15 cellular contexts compared by ENCODE assay signal in the genomic region with DNA sequence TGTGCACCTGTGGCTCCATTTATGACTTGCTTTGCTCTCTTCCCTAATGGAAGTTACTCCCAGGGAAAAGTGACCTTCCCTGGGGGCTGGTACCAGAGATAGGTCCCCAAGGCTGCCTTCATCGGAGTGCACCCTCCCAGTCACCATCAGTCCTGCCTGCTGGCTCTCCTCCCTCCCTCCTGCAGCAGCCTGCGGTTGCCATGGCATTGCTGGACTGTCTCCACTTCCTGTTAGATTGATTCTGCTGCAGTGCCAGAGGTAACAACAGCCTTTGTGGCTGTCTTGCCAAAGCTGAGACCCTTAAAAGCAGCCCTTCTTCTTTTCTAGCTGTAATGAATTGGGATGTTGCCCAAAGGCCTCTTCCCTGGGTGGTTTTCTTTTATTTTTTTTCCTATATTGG.
DNase-seq lines count a peak whose midpoint lies in the region; ATAC-seq, FAIRE-seq and TF ChIP-seq lines count a peak whose summit lies in the region.
"Had no signal": no experiment of that assay in that cellular context is flagged by ENCODE, and none has a peak within 500 bp of the region (broad histone marks: within the 10 kb centered on the region; RNA-seq: fewer than 3 reads in every experiment).

No MANE protein-coding gene starts in this region.

- POLR2A ChIA-PET in GM12878 (lab: Charles Lee), result interaction anchor here (3.3 kb wide), 1 partner anchor 9 kb away, joined by 14 read pairs; no protein-coding TSS in a partner anchor

- H3K9me3 ChIP-seq in GM12878 (replicated peaks; ENCODE audit: control insufficient read depth, insufficient read depth, low read length), result no peaks in the 10 kb centered on the region
- H3K9me3 ChIP-seq: right atrium auricular region, SJSA1, thoracic aorta had no signal

- no peaks in the 10 kb centered on the region for H3K36me3 ChIP-seq in GM12878 (ENCODE audit: control insufficient read depth in 2 of 2, insufficient read depth in 2 of 2, low read length in 1 of 2)
- H3K36me3 ChIP-seq: right atrium auricular region, SJSA1, thoracic aorta had no signal

- WGBS in GM12878 (ENCODE audit: insufficient coverage, insufficient replicate concordance, low lambda C conversion rate, missing lambda C conversion rate), result 5% methylated on average over 2 of the region's 2 CpGs

- no peak overlapping the region for H3K4me3 ChIP-seq in GM12878
- H3K4me3 ChIP-seq: right atrium auricular region, SJSA1, thoracic aorta had no signal

- ATAC-seq in GM19438 (IDR thresholded peaks at IDR 0.05; ENCODE audit: low read depth, unreplicated experiment) (peak; percentile 67), HG03354 (IDR thresholded peaks at IDR 0.05; ENCODE audit: poor library complexity, severe bottlenecking, unreplicated experiment) (peak; percentile 92), GM12878 (peak; percentile 94), GM21526 (IDR thresholded peaks at IDR 0.05; ENCODE audit: low FRiP score, unreplicated experiment) (no peak), GM21529 (IDR thresholded peaks at IDR 0.05; ENCODE audit: unreplicated experiment) (no peak)
- ATAC-seq: activated T-cell treated with anti-CD3 and anti-CD28 coated beads, Interleukin-2, amount 50 U/mL, for 72 hours had no signal

- SMC1A ChIA-PET in GM12878 (lab: Charles Lee; ENCODE audit: uncharacterized antibody, unreplicated experiment), result interaction anchor here (0.8 to 6.5 kb wide), 7 partner anchors 10 to 128 kb away, joined by 3 to 74 read pairs (median 3); no protein-coding TSS in a partner anchor

- H3K27me3 ChIP-seq in GM12878 (replicated peaks in 1 of 2; ENCODE audit: control insufficient read depth in 2 of 2, insufficient read depth in 2 of 2, low read length in 1 of 2), result no peaks in the 10 kb centered on the region
- H3K27me3 ChIP-seq: right atrium auricular region, SJSA1 had no signal

- in situ Hi-C loops in GM12878 (cut with MboI), result no loop called here

- intact Hi-C loops in GM12878 (cut with micrococcal nuclease; ENCODE audit: unreplicated experiment), result no loop called here

- H3K4me2 ChIP-seq in GM12878 (ENCODE audit: control insufficient read depth, insufficient read depth), result no peak overlapping the region

- no peak for TF ChIP-seq POLR2A in GM12878 (IDR thresholded peaks at IDR 0.05; ENCODE audit: low read depth, low read length)
- TF ChIP-seq POLR2A in GM12892 (IDR thresholded peaks at IDR 0.05; ENCODE audit: low read depth, low read length), result no peak

- CTCF ChIA-PET in GM12878 (lab: Yijun Ruan, JAX), result interaction anchor here (1.8 to 1.9 kb wide), 2 partner anchors 8 to 10 kb away, joined by 5 read pairs; no protein-coding TSS in a partner anchor

- no peak overlapping the region for H3K9ac ChIP-seq in GM12878 (ENCODE audit: control insufficient read depth, insufficient read depth, low read length)

- DNase-seq in Ammon's horn (ENCODE audit: low spot score) (peak; percentile 55), GM12878 (ENCODE audit: low read depth, low spot score) (no peak), mucosa of gallbladder (ENCODE audit: low spot score) (no peak), GM12892 (ENCODE audit: insufficient read length) (no peak)
- DNase-seq: activated CD4-positive, CD25-positive, alpha-beta regulatory T cell; activated T-cell treated with anti-CD3 and anti-CD28 coated beads, Interleukin-2, amount 50 U/mL, for 72 hours; NCI-H510A had no signal

- no peak for TF ChIP-seq EP300 in GM12878 (IDR thresholded peaks at IDR 0.05; ENCODE audit: borderline replicate concordance in 1 of 2, control insufficient read depth in 1 of 2, low read depth in 2 of 2, low read length in 2 of 2)

- no peak overlapping the region for H3K27ac ChIP-seq in GM12878 (ENCODE audit: control insufficient read depth, insufficient read depth)
- H3K27ac ChIP-seq: right atrium auricular region, SJSA1, thoracic aorta had no signal

- FAIRE-seq in GM12878 (lab: Jason Lieb, UNC) (no peak), GM12892 (lab: Jason Lieb, UNC) (no peak)
- FAIRE-seq: bronchial epithelial cell had no signal

- RAD21 ChIA-PET in GM12878 (lab: Charles Lee; ENCODE audit: unreplicated experiment), result interaction anchor here (1.0 to 4.2 kb wide), 6 partner anchors 9 to 128 kb away, joined by 3 to 23 read pairs (median 8); no protein-coding TSS in a partner anchor

- no peaks in the 10 kb centered on the region for H4K20me1 ChIP-seq in GM12878 (ENCODE audit: control insufficient read depth, insufficient read depth)

- no TSS peak for BruUV-seq in GM12878 (replicated peaks; lab: Mats Ljungman, UMichigan)

- no peak for TF ChIP-seq CTCF in GM12878 (IDR thresholded peaks at IDR 0.05 in 2 of 3, conservative IDR thresholded peaks at IDR 0.05 in 1 of 3; ENCODE audit: control insufficient read depth in 2 of 3, extremely low read depth in 1 of 3, insufficient read depth in 1 of 3, low read depth in 3 of 3, low read length in 3 of 3)

- H3K79me2 ChIP-seq in GM12878 (ENCODE audit: control insufficient read depth, insufficient read depth, low read length), result no peaks in the 10 kb centered on the region

- no peak overlapping the region for H2AFZ ChIP-seq in GM12878 (ENCODE audit: control insufficient read depth, low read depth, low read length)

- no peaks in the 10 kb centered on the region for H3K4me1 ChIP-seq in GM12878 (ENCODE audit: control insufficient read depth, insufficient read depth, low read length)
- H3K4me1 ChIP-seq: right atrium auricular region, SJSA1 had no signal

- TF ChIP-seq RAD21 in GM12878 (IDR thresholded peaks at IDR 0.05; ENCODE audit: insufficient read depth, low read depth, low read length), result no peak

TF ChIP-seq in GM12878, 131 proteins besides CTCF, POLR2A, EP300 and RAD21:
- TF ChIP-seq IKZF2 (IDR thresholded peaks at IDR 0.05), result peak in 1 of 2 experiments; percentile 14; a peak in 1 of 4 replicates
- TF ChIP-seq BMI1 (IDR thresholded peaks at IDR 0.05; ENCODE audit: borderline replicate concordance), result peak; percentile 84
- peak; percentile 67; the same call in 1 of the 2 replicates for TF ChIP-seq SPI1 (IDR thresholded peaks at IDR 0.05; ENCODE audit: borderline replicate concordance, insufficient read depth, low read depth, low read length)
- TF ChIP-seq, protein P1, sequence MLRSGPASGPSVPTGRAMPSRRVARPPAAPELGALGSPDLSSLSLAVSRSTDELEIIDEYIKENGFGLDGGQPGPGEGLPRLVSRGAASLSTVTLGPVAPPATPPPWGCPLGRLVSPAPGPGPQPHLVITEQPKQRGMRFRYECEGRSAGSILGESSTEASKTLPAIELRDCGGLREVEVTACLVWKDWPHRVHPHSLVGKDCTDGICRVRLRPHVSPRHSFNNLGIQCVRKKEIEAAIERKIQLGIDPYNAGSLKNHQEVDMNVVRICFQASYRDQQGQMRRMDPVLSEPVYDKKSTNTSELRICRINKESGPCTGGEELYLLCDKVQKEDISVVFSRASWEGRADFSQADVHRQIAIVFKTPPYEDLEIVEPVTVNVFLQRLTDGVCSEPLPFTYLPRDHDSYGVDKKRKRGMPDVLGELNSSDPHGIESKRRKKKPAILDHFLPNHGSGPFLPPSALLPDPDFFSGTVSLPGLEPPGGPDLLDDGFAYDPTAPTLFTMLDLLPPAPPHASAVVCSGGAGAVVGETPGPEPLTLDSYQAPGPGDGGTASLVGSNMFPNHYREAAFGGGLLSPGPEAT (IDR thresholded peaks at IDR 0.05; ENCODE audit: low read depth), result no peak

Comparison
In these comparisons a context has a peak if more than half of its experiments do, and no peak if none do; other contexts are left out.
1. ATAC-seq: peak in GM19438 (single experiment), HG03354 (single experiment) and GM12878 (single experiment); none in GM21526 (single experiment) and GM21529 (single experiment).